Comparison of ENCODE assay signal across 16 cellular contexts in genomic region chr1:172951728-172952365, GRCh38.
DNase-seq lines count a peak whose midpoint lies in the region; ATAC-seq and TF ChIP-seq lines count a peak whose summit lies in the region.
"Had no signal": no experiment of that assay in that cellular context is flagged by ENCODE, and none has a peak within 500 bp of the region (broad histone marks: within the 10 kb centered on the region; RNA-seq: fewer than 3 reads in every experiment).

No MANE protein-coding gene starts in this region.

- no peaks in the 10 kb centered on the region for H3K9me3 ChIP-seq in OCI-LY7 (ENCODE audit: low read length)
- H3K9me3 ChIP-seq: A549 had no signal

- peak overlapping the region; percentile 26 for H3K27ac ChIP-seq in brain microvascular endothelial cell
- no peak overlapping the region for H3K27ac ChIP-seq in OCI-LY7 (ENCODE audit: low read depth, low read length, poor library complexity, severe bottlenecking)
- H3K27ac ChIP-seq: A549, parathyroid adenoma had no signal

- no peak overlapping the region for H2AFZ ChIP-seq in OCI-LY7 (ENCODE audit: low read length)
- H2AFZ ChIP-seq: parathyroid adenoma had no signal

- H3K4me3 Mint-ChIP-seq in activated naive CD8-positive, alpha-beta T cell treated with anti-CD3 and anti-CD28 coated beads, Interleukin-2, amount 50 U/mL, for 24 hours = no peak overlapping the region
- H3K4me3 Mint-ChIP-seq in activated naive CD8-positive, alpha-beta T cell treated with anti-CD3 and anti-CD28 coated beads for 36 hours = no peak overlapping the region
- H3K4me3 Mint-ChIP-seq in stimulated activated naive CD8-positive, alpha-beta T cell treated with anti-CD3 and anti-CD28 coated beads, Interleukin-15, amount 100 ng/mL, for 72 hours = no peak overlapping the region
- H3K4me3 Mint-ChIP-seq: activated CD4-positive, alpha-beta T cell treated with anti-CD3 and anti-CD28 coated beads for 36 hours; activated T-cell treated with anti-CD3 and anti-CD28 coated beads, Interleukin-2, amount 50 U/mL, for 4 hours; effector memory CD8-positive, alpha-beta T cell had no signal

- no peak for DNase-seq in activated naive CD8-positive, alpha-beta T cell treated with anti-CD3 and anti-CD28 coated beads, Interleukin-2, amount 50 U/mL, for 24 hours
- DNase-seq in activated naive CD8-positive, alpha-beta T cell treated with anti-CD3 and anti-CD28 coated beads for 36 hours = no peak
- DNase-seq in brain microvascular endothelial cell (no peak), iris pigment epithelial cell (ENCODE audit: low read depth) (peak; percentile 97), OCI-LY7 (ENCODE audit: low spot score) (no peak), cerebellar cortex (ENCODE audit: low spot score) (no peak)
- no peak for DNase-seq in stimulated activated naive CD8-positive, alpha-beta T cell treated with anti-CD3 and anti-CD28 coated beads, Interleukin-15, amount 100 ng/mL, for 72 hours
- DNase-seq: activated CD4-positive, alpha-beta T cell treated with anti-CD3 and anti-CD28 coated beads for 36 hours; activated T-cell treated with anti-CD3 and anti-CD28 coated beads, Interleukin-2, amount 50 U/mL, for 4 hours; anterior cingulate cortex; effector memory CD8-positive, alpha-beta T cell; Kasumi-1 had no signal

- H3K36me3 ChIP-seq in brain microvascular endothelial cell (replicated peaks) = no peaks in the 10 kb centered on the region
- no peaks in the 10 kb centered on the region for H3K36me3 ChIP-seq in OCI-LY7 (ENCODE audit: insufficient read depth, low read length)

- no peaks in the 10 kb centered on the region for H4K20me1 ChIP-seq in OCI-LY7 (ENCODE audit: insufficient read depth, low read length)

- in situ Hi-C loops in brain microvascular endothelial cell (cut with HindIII; ENCODE audit: low pct_ligation_motif_present, low sequenced_read_pairs) = no loop called here

- CTCF ChIA-PET in OCI-LY7 (lab: Charles Lee; ENCODE audit: unreplicated experiment) = no interaction called here

- H3K4me3 ChIP-seq in brain microvascular endothelial cell (ENCODE audit: low read depth, low read length) (no peak overlapping the region), OCI-LY7 (ENCODE audit: low read depth, low read length, poor library complexity, severe bottlenecking) (no peak overlapping the region)
- H3K4me3 ChIP-seq: A549, GM12878 had no signal

- no peak for TF ChIP-seq CTCF in brain microvascular endothelial cell (IDR thresholded peaks at IDR 0.05; ENCODE audit: low read depth, low read length, missing control alignments)
- no peak for TF ChIP-seq CTCF in OCI-LY7 (conservative IDR thresholded peaks at IDR 0.05; ENCODE audit: low read length)

- no peaks in the 10 kb centered on the region for H3K36me3 Mint-ChIP-seq in activated naive CD8-positive, alpha-beta T cell treated with anti-CD3 and anti-CD28 coated beads, Interleukin-2, amount 50 U/mL, for 24 hours (ENCODE audit: low read depth)
- no peaks in the 10 kb centered on the region for H3K36me3 Mint-ChIP-seq in activated naive CD8-positive, alpha-beta T cell treated with anti-CD3 and anti-CD28 coated beads for 36 hours

- POLR2A ChIA-PET in OCI-LY7 (lab: Charles Lee) = interaction anchor here (0.6 to 1.0 kb wide), 3 partner anchors 8 to 31 kb away, joined by 3 to 4 read pairs (median 3); no protein-coding TSS in a partner anchor

- intact Hi-C loops in OCI-LY7 (cut with micrococcal nuclease; ENCODE audit: unreplicated experiment) = no loop called here

- H3K79me2 ChIP-seq in OCI-LY7 (ENCODE audit: insufficient read depth, low read depth, low read length) = no peaks in the 10 kb centered on the region
- H3K79me2 ChIP-seq: parathyroid adenoma had no signal

- no peak overlapping the region for H3K4me2 ChIP-seq in OCI-LY7 (ENCODE audit: low read length)
- H3K4me2 ChIP-seq: A549 had no signal

- no TSS peak for BruUV-seq in OCI-LY7 (replicated peaks; lab: Mats Ljungman, UMichigan)

- no peaks in the 10 kb centered on the region for H3K4me1 ChIP-seq in OCI-LY7 (ENCODE audit: insufficient read depth, low read length, poor library complexity, severe bottlenecking)
- H3K4me1 ChIP-seq: parathyroid adenoma had no signal

- peak; percentile 43 for ATAC-seq in activated naive CD8-positive, alpha-beta T cell treated with anti-CD3 and anti-CD28 coated beads, Interleukin-2, amount 50 U/mL, for 24 hours
- peak; percentile 78 for ATAC-seq in stimulated activated naive CD8-positive, alpha-beta T cell treated with anti-CD3 and anti-CD28 coated beads, Interleukin-15, amount 100 ng/mL, for 72 hours
- ATAC-seq in GM19395 (IDR thresholded peaks at IDR 0.05; ENCODE audit: unreplicated experiment) = no peak
- ATAC-seq: A549; activated CD4-positive, alpha-beta T cell treated with anti-CD3 and anti-CD28 coated beads for 36 hours; effector memory CD8-positive, alpha-beta T cell; GM12878 had no signal

- no peak overlapping the region for H3K27ac Mint-ChIP-seq in activated naive CD8-positive, alpha-beta T cell treated with anti-CD3 and anti-CD28 coated beads, Interleukin-2, amount 50 U/mL, for 24 hours
- H3K27ac Mint-ChIP-seq in activated naive CD8-positive, alpha-beta T cell treated with anti-CD3 and anti-CD28 coated beads for 36 hours = no peak overlapping the region
- H3K27ac Mint-ChIP-seq in stimulated activated naive CD8-positive, alpha-beta T cell treated with anti-CD3 and anti-CD28 coated beads, Interleukin-15, amount 100 ng/mL, for 72 hours = peak overlapping the region in 1 of 2 donors; percentile 36
- H3K27ac Mint-ChIP-seq: activated CD4-positive, alpha-beta T cell treated with anti-CD3 and anti-CD28 coated beads for 36 hours; effector memory CD8-positive, alpha-beta T cell had no signal

- no peaks in the 10 kb centered on the region for H3K9me2 ChIP-seq in OCI-LY7 (ENCODE audit: insufficient read depth, low read length)

- peaks cover 5% of the 10 kb centered on the region for H3K27me3 Mint-ChIP-seq in activated naive CD8-positive, alpha-beta T cell treated with anti-CD3 and anti-CD28 coated beads, Interleukin-2, amount 50 U/mL, for 24 hours
- H3K27me3 Mint-ChIP-seq in activated naive CD8-positive, alpha-beta T cell treated with anti-CD3 and anti-CD28 coated beads for 36 hours = no peaks in the 10 kb centered on the region
- H3K27me3 Mint-ChIP-seq in stimulated activated naive CD8-positive, alpha-beta T cell treated with anti-CD3 and anti-CD28 coated beads, Interleukin-15, amount 100 ng/mL, for 72 hours = peaks cover 11% of the 10 kb centered on the region

- no peaks in the 10 kb centered on the region for H3K27me3 ChIP-seq in brain microvascular endothelial cell (replicated peaks)

- peaks cover 33% of the 10 kb centered on the region for H3K4me1 Mint-ChIP-seq in activated naive CD8-positive, alpha-beta T cell treated with anti-CD3 and anti-CD28 coated beads, Interleukin-2, amount 50 U/mL, for 24 hours
- H3K4me1 Mint-ChIP-seq in activated naive CD8-positive, alpha-beta T cell treated with anti-CD3 and anti-CD28 coated beads for 36 hours = peaks cover 30% of the 10 kb centered on the region
- peaks cover 39% of the 10 kb centered on the region for H3K4me1 Mint-ChIP-seq in stimulated activated naive CD8-positive, alpha-beta T cell treated with anti-CD3 and anti-CD28 coated beads, Interleukin-15, amount 100 ng/mL, for 72 hours

- no peaks in the 10 kb centered on the region for H3K9me3 Mint-ChIP-seq in activated naive CD8-positive, alpha-beta T cell treated with anti-CD3 and anti-CD28 coated beads, Interleukin-2, amount 50 U/mL, for 24 hours
- H3K9me3 Mint-ChIP-seq in activated naive CD8-positive, alpha-beta T cell treated with anti-CD3 and anti-CD28 coated beads for 36 hours = no peaks in the 10 kb centered on the region
- no peaks in the 10 kb centered on the region for H3K9me3 Mint-ChIP-seq in stimulated activated naive CD8-positive, alpha-beta T cell treated with anti-CD3 and anti-CD28 coated beads, Interleukin-15, amount 100 ng/mL, for 72 hours
- H3K9me3 Mint-ChIP-seq: activated T-cell treated with anti-CD3 and anti-CD28 coated beads, Interleukin-2, amount 50 U/mL, for 4 hours; effector memory CD8-positive, alpha-beta T cell had no signal
